In genomic region chr6:73612611-73613010, GRCh38 we compare ENCODE assay signal across 14 cellular contexts. TPM values are rescaled to one million over a fixed set of nuclear protein-coding genes. Genes with fewer than 3 reads are reported as not detected.
DNase-seq lines count a peak whose midpoint lies in the region; ATAC-seq and TF ChIP-seq lines count a peak whose summit lies in the region.
"Had no signal": no experiment of that assay in that cellular context is flagged by ENCODE, and none has a peak within 500 bp of the region (broad histone marks: within the 10 kb centered on the region; RNA-seq: fewer than 3 reads in every experiment).

No MANE protein-coding gene starts in this region.

- no peak for DNase-seq in Panc1 (ENCODE audit: low read depth, low spot score)
- DNase-seq in left kidney (ENCODE audit: low read depth, low spot score) = peak; percentile 3
- no peak for DNase-seq in nephron progenitor cell
- no peak for DNase-seq in dermis blood vessel endothelial cell
- no peak for DNase-seq in HCEC 1CT
- DNase-seq: BE2C; C1 segment of cervical spinal cord; Caco-2; CD4-positive, CD25-positive, alpha-beta regulatory T cell; GM23248; HFFc6; IMR-90 had no signal

- CTCF ChIA-PET in Panc1 (lab: Charles Lee) = interaction anchor here (0.6 to 0.7 kb wide), 2 partner anchors 8 to 99 kb away, joined by 4 read pairs; no protein-coding TSS in a partner anchor

- peak overlapping the region; percentile 59 for H3K27ac Mint-ChIP-seq in nephron progenitor cell
- H3K27ac Mint-ChIP-seq: CD4-positive, CD25-positive, alpha-beta regulatory T cell; HFFc6 had no signal

- peaks cover 19% of the 10 kb centered on the region for H3K4me1 ChIP-seq in Panc1 (ENCODE audit: control insufficient read depth, insufficient read depth, low read length)
- H3K4me1 ChIP-seq: BE2C, Caco-2 had no signal

- no TSS peak for BruUV-seq in Panc1 (replicated peaks; lab: Mats Ljungman, UMichigan)

- ATAC-seq in Panc1 (no peak), GM18909 (IDR thresholded peaks at IDR 0.05; ENCODE audit: poor library complexity, unreplicated experiment) (no peak)
- ATAC-seq: HCT116 had no signal

- peak overlapping the region; percentile 23; the same call in 1 of the 2 replicates for H3K27ac ChIP-seq in Panc1 (ENCODE audit: low read length)
- H3K27ac ChIP-seq: GM23248 had no signal

- H3K4me1 Mint-ChIP-seq in nephron progenitor cell = peaks cover 10% of the 10 kb centered on the region

- H3K36me3 ChIP-seq in Panc1 (ENCODE audit: control insufficient read depth, insufficient read depth, low read length) = no peaks in the 10 kb centered on the region
- H3K36me3 ChIP-seq: BE2C had no signal

- peaks cover 14% of the 10 kb centered on the region for H3K36me3 Mint-ChIP-seq in nephron progenitor cell (ENCODE audit: low read depth)

- intact Hi-C loops in Panc1 (cut with micrococcal nuclease; ENCODE audit: unreplicated experiment) = no loop called here

- no peaks in the 10 kb centered on the region for H3K27me3 ChIP-seq in Panc1 (ENCODE audit: control insufficient read depth, insufficient read depth, low read length)
- H3K27me3 ChIP-seq: BE2C had no signal

- no peak for TF ChIP-seq CTCF in Panc1 (IDR thresholded peaks at IDR 0.05)
- TF ChIP-seq CTCF in nephron progenitor cell (IDR thresholded peaks at IDR 0.05) = no peak

- in situ Hi-C loops in Panc1 (cut with HindIII; ENCODE audit: low pct_unique_long_range_greater_than_20kb, low sequenced_read_pairs) = loop anchor here (25.0 kb wide), 1 partner anchor 125 kb away; no protein-coding TSS in a partner anchor

- POLR2A ChIA-PET in Panc1 (lab: Charles Lee) = interaction anchor here (0.8 to 3.4 kb wide), 3 partner anchors 15 to 98 kb away, joined by 3 to 20 read pairs (median 4); no protein-coding TSS in a partner anchor

- no peaks in the 10 kb centered on the region for H3K9me3 ChIP-seq in Panc1 (ENCODE audit: control insufficient read depth, insufficient read depth, low read depth, low read length)
- H3K9me3 ChIP-seq: BE2C, Caco-2 had no signal

- H3K9me3 Mint-ChIP-seq in nephron progenitor cell = no peaks in the 10 kb centered on the region
- H3K9me3 Mint-ChIP-seq: CD4-positive, CD25-positive, alpha-beta regulatory T cell; HFFc6 had no signal

- H3K4me3 Mint-ChIP-seq in nephron progenitor cell = no peak overlapping the region
- H3K4me3 Mint-ChIP-seq: CD4-positive, CD25-positive, alpha-beta regulatory T cell; HFFc6 had no signal

- no peak overlapping the region for H3K4me3 ChIP-seq in Panc1 (ENCODE audit: low read depth in 2 of 2, low read length in 2 of 2)
- H3K4me3 ChIP-seq: GM23248 had no signal

- peaks cover 3% of the 10 kb centered on the region for H3K27me3 Mint-ChIP-seq in nephron progenitor cell (ENCODE audit: low read depth, poor library complexity)
- H3K27me3 Mint-ChIP-seq: CD4-positive, CD25-positive, alpha-beta regulatory T cell had no signal

RNA-seq across cellular contexts. Expression of gene SLC17A5, which starts 41.2 kb away (rescaled TPM):
- total RNA-seq in Panc1 (2021; ENCODE audit: unreplicated experiment) (20.6 TPM), dermis blood vessel endothelial cell (24.0 and 31.5 TPM in 2 replicates)
- 11.1 TPM for polyA plus RNA-seq in Panc1 (2012; ENCODE audit: insufficient read length)
